In the genomic region with DNA sequence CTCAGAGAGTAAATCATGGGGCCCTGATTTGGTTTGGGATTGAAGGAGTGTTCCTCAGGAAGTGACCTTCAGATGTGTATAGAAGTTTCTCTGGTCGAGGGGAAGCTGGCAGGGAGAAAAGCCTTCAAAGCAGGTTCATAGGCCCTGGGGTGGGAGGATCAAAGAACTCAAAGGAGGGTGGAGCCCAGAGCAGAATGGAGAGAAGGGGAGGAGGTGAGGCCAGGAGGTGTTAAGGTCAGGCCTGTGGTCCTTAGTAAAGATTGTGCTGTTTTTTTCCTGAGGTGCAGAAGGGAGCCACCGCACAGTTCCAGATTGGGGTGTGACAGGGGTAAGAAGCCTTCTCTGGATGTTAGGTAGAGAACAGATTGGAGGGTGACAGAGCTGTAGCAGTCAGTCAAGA, we compare ENCODE assay signal across 16 cellular contexts. TPM values are rescaled to one million over a fixed set of nuclear protein-coding genes. Genes with fewer than 3 reads are reported as not detected.
DNase-seq lines count a peak whose midpoint lies in the region; ATAC-seq and TF ChIP-seq lines count a peak whose summit lies in the region.
"Had no signal": no experiment of that assay in that cellular context is flagged by ENCODE, and none has a peak within 500 bp of the region (broad histone marks: within the 10 kb centered on the region; RNA-seq: fewer than 3 reads in every experiment).

No MANE protein-coding gene starts in this region.

- H3K36me3 ChIP-seq in CD4-positive, CD25-positive, alpha-beta regulatory T cell (ENCODE audit: control insufficient read depth, insufficient read depth, low read length) = peaks cover 53% of the 10 kb centered on the region
- H3K36me3 ChIP-seq in naive thymus-derived CD4-positive, alpha-beta T cell (ENCODE audit: control insufficient read depth in 2 of 3, insufficient read depth in 3 of 3, low read length in 3 of 3) = peaks cover 0 to 55% (median 4%) of the 10 kb centered on the region in 3 experiments
- peaks cover 0 to 99% (median 23%) of the 10 kb centered on the region in 3 donors for H3K36me3 ChIP-seq in esophagus squamous epithelium

- no peaks in the 10 kb centered on the region for H3K9me3 Mint-ChIP-seq in CD4-positive, CD25-positive, alpha-beta regulatory T cell
- H3K9me3 Mint-ChIP-seq in activated T-helper 17 cell treated with anti-CD3 and anti-CD28 coated beads, Interleukin-2, amount 50 U/mL, for 72 hours = no peaks in the 10 kb centered on the region
- H3K9me3 Mint-ChIP-seq in naive thymus-derived CD4-positive, alpha-beta T cell = no peaks in the 10 kb centered on the region
- H3K9me3 Mint-ChIP-seq: naive B cell had no signal

- intact Hi-C loops in naive thymus-derived CD4-positive, alpha-beta T cell (cut with micrococcal nuclease) = no loop called here
- intact Hi-C loops in esophagus squamous epithelium (cut with DNase I) = no loop called here

- no peak for TF ChIP-seq POLR2A in esophagus squamous epithelium (IDR thresholded peaks at IDR 0.05)

- peaks cover 40% of the 10 kb centered on the region for H3K36me3 Mint-ChIP-seq in CD4-positive, CD25-positive, alpha-beta regulatory T cell
- peaks cover 76% of the 10 kb centered on the region for H3K36me3 Mint-ChIP-seq in activated T-helper 17 cell treated with anti-CD3 and anti-CD28 coated beads, Interleukin-2, amount 50 U/mL, for 72 hours (ENCODE audit: low read depth)
- H3K36me3 Mint-ChIP-seq in naive thymus-derived CD4-positive, alpha-beta T cell = peaks cover 11 to 31% (median 29%) of the 10 kb centered on the region in 5 donors

- no peak overlapping the region for H3K4me3 ChIP-seq in CD4-positive, CD25-positive, alpha-beta regulatory T cell (ENCODE audit: low read depth, low read length)
- no peak overlapping the region for H3K4me3 ChIP-seq in naive thymus-derived CD4-positive, alpha-beta T cell (ENCODE audit: low read length)
- H3K4me3 ChIP-seq in esophagus squamous epithelium = no peak overlapping the region
- H3K4me3 ChIP-seq: body of pancreas, HAP-1, MG63, thoracic aorta had no signal

- 67 to 71% methylated on average over 2 of the region's 2 CpGs for WGBS in esophagus squamous epithelium, 2 donors

- no peak for TF ChIP-seq CTCF in esophagus squamous epithelium (IDR thresholded peaks at IDR 0.05)

- peak overlapping the region in 2 of 3 donors; percentile 9 to 39 for H3K27ac Mint-ChIP-seq in CD4-positive, CD25-positive, alpha-beta regulatory T cell
- peak overlapping the region; percentile 55 for H3K27ac Mint-ChIP-seq in activated T-helper 17 cell treated with anti-CD3 and anti-CD28 coated beads, Interleukin-2, amount 50 U/mL, for 72 hours
- H3K27ac Mint-ChIP-seq in naive thymus-derived CD4-positive, alpha-beta T cell = peak overlapping the region; percentile 13 to 84 (median 63)

- H3K4me1 Mint-ChIP-seq in CD4-positive, CD25-positive, alpha-beta regulatory T cell = peaks cover 0 to 12% (median 6%) of the 10 kb centered on the region in 4 donors
- H3K4me1 Mint-ChIP-seq in activated T-helper 17 cell treated with anti-CD3 and anti-CD28 coated beads, Interleukin-2, amount 50 U/mL, for 72 hours = peaks cover 6% of the 10 kb centered on the region
- peaks cover 7 to 13% (median 11%) of the 10 kb centered on the region in 7 donors for H3K4me1 Mint-ChIP-seq in naive thymus-derived CD4-positive, alpha-beta T cell

- H3K4me1 ChIP-seq in CD4-positive, CD25-positive, alpha-beta regulatory T cell (ENCODE audit: control insufficient read depth, insufficient read depth, low read length, poor library complexity, severe bottlenecking) = no peaks in the 10 kb centered on the region
- H3K4me1 ChIP-seq in naive thymus-derived CD4-positive, alpha-beta T cell (ENCODE audit: control insufficient read depth in 2 of 2, insufficient read depth in 2 of 2, low read length in 2 of 2) = no peaks in the 10 kb centered on the region
- H3K4me1 ChIP-seq in esophagus squamous epithelium = no peaks in the 10 kb centered on the region
- H3K4me1 ChIP-seq: body of pancreas had no signal

- ATAC-seq in CD4-positive, CD25-positive, alpha-beta regulatory T cell (ENCODE audit: low read depth in 2 of 2) = no peak
- ATAC-seq in activated T-helper 17 cell treated with anti-CD3 and anti-CD28 coated beads, Interleukin-2, amount 50 U/mL, for 72 hours (replicated peaks) = no peak
- no peak for ATAC-seq in naive thymus-derived CD4-positive, alpha-beta T cell
- ATAC-seq in HG03521 (IDR thresholded peaks at IDR 0.05; ENCODE audit: unreplicated experiment) = no peak
- ATAC-seq: body of pancreas, sciatic nerve had no signal

- no peak overlapping the region for H3K4me3 Mint-ChIP-seq in CD4-positive, CD25-positive, alpha-beta regulatory T cell
- H3K4me3 Mint-ChIP-seq in activated T-helper 17 cell treated with anti-CD3 and anti-CD28 coated beads, Interleukin-2, amount 50 U/mL, for 72 hours = no peak overlapping the region
- H3K4me3 Mint-ChIP-seq in naive thymus-derived CD4-positive, alpha-beta T cell = no peak overlapping the region
- H3K4me3 Mint-ChIP-seq: naive B cell had no signal

- CTCF ChIA-PET in naive thymus-derived CD4-positive, alpha-beta T cell (lab: Charles Lee) = interaction anchor here (0.6 kb wide), 1 partner anchor 10 kb away, joined by 4 read pairs; no protein-coding TSS in a partner anchor

- peaks cover 2% of the 10 kb centered on the region for H3K27me3 Mint-ChIP-seq in CD4-positive, CD25-positive, alpha-beta regulatory T cell
- H3K27me3 Mint-ChIP-seq in activated T-helper 17 cell treated with anti-CD3 and anti-CD28 coated beads, Interleukin-2, amount 50 U/mL, for 72 hours = no peaks in the 10 kb centered on the region
- H3K27me3 Mint-ChIP-seq in naive thymus-derived CD4-positive, alpha-beta T cell = no peaks in the 10 kb centered on the region
- H3K27me3 Mint-ChIP-seq: naive B cell had no signal

- POLR2A ChIA-PET in naive thymus-derived CD4-positive, alpha-beta T cell (lab: Charles Lee) = no interaction called here

- no peaks in the 10 kb centered on the region for H3K27me3 ChIP-seq in CD4-positive, CD25-positive, alpha-beta regulatory T cell (ENCODE audit: control insufficient read depth, insufficient read depth, low read length)
- no peaks in the 10 kb centered on the region for H3K27me3 ChIP-seq in naive thymus-derived CD4-positive, alpha-beta T cell (ENCODE audit: control insufficient read depth in 2 of 2, insufficient read depth in 2 of 2, low read length in 2 of 2)
- H3K27me3 ChIP-seq in esophagus squamous epithelium = no peaks in the 10 kb centered on the region
- H3K27me3 ChIP-seq: body of pancreas, MG63 had no signal

- peak in 1 of 3 donors; percentile 18 for DNase-seq in CD4-positive, CD25-positive, alpha-beta regulatory T cell
- DNase-seq in D341Med (ENCODE audit: low spot score) (peak; percentile 5), esophagus squamous epithelium (lab: John Stamatoyannopoulos, UW) (no peak), NCI-H187 treated with DMSO at 0.1 percent for 48 hours (lab: John Stamatoyannopoulos, UW) (no peak)
- no peak for DNase-seq in naive thymus-derived CD4-positive, alpha-beta T cell
- DNase-seq: activated CD4-positive, alpha-beta T cell treated with anti-CD3 and anti-CD28 coated beads for 1 hour; body of pancreas; mesenchymal stem cell; MG63; naive B cell had no signal

- H3K9me3 ChIP-seq in CD4-positive, CD25-positive, alpha-beta regulatory T cell (ENCODE audit: control insufficient read depth in 2 of 2, low read length in 2 of 2) = no peaks in the 10 kb centered on the region
- H3K9me3 ChIP-seq in naive thymus-derived CD4-positive, alpha-beta T cell (ENCODE audit: control insufficient read depth in 2 of 3, low read length in 3 of 3) = no peaks in the 10 kb centered on the region
- H3K9me3 ChIP-seq in esophagus squamous epithelium = no peaks in the 10 kb centered on the region
- H3K9me3 ChIP-seq: body of pancreas, HAP-1, MG63, thoracic aorta had no signal

- H3K27ac ChIP-seq in CD4-positive, CD25-positive, alpha-beta regulatory T cell (ENCODE audit: insufficient read depth, low read length, poor library complexity, severe bottlenecking) = no peak overlapping the region
- no peak overlapping the region for H3K27ac ChIP-seq in naive thymus-derived CD4-positive, alpha-beta T cell (ENCODE audit: low read depth, low read length)
- no peak overlapping the region for H3K27ac ChIP-seq in esophagus squamous epithelium
- H3K27ac ChIP-seq: body of pancreas, HL-60, thoracic aorta had no signal

RNA-seq across cellular contexts. Expression of gene CFAP251, which starts 9.7 kb away (rescaled TPM):
- 0.96 TPM for total RNA-seq in CD4-positive, CD25-positive, alpha-beta regulatory T cell
- under 1 TPM in 1 of 4 donors, not detected in 3; 0.05 TPM for polyA plus RNA-seq in CD4-positive, CD25-positive, alpha-beta regulatory T cell
- 10 to 100 TPM in 1 of 2 donors, 1 to 10 TPM in 1; 1.8 to 12.6 TPM for total RNA-seq in activated T-helper 17 cell treated with anti-CD3 and anti-CD28 coated beads, Interleukin-2, amount 50 U/mL, for 72 hours
- 1 to 10 TPM in 2 of 5 experiments, under 1 TPM in 3; 0.38 to 1.5 (median 0.88) TPM for total RNA-seq in naive thymus-derived CD4-positive, alpha-beta T cell
- polyA plus RNA-seq in naive thymus-derived CD4-positive, alpha-beta T cell = not detected
- 1 to 10 TPM in 3 of 4 donors, under 1 TPM in 1; 0.34 to 2.9 (median 2.2) TPM for total RNA-seq in esophagus squamous epithelium

RNA-seq across cellular contexts. Expression of gene PSMD9, which starts 20.1 kb away (rescaled TPM):
- 52.9 TPM for total RNA-seq in CD4-positive, CD25-positive, alpha-beta regulatory T cell
- 100 to 1,000 TPM in 1 of 4 donors, 10 to 100 TPM in 3; 75.2 to 106 (median 90.9) TPM for polyA plus RNA-seq in CD4-positive, CD25-positive, alpha-beta regulatory T cell
- total RNA-seq in activated T-helper 17 cell treated with anti-CD3 and anti-CD28 coated beads, Interleukin-2, amount 50 U/mL, for 72 hours = 10 to 100 TPM; 39.8 to 75.1 TPM
- total RNA-seq in naive thymus-derived CD4-positive, alpha-beta T cell = 10 to 100 TPM; 36.7 to 55.2 (median 46.9) TPM
- 10 to 100 TPM; 85.3 to 92.6 TPM for polyA plus RNA-seq in naive thymus-derived CD4-positive, alpha-beta T cell
- total RNA-seq in esophagus squamous epithelium = 100 to 1,000 TPM in 1 of 4 donors, 10 to 100 TPM in 3; 52.1 to 104 (median 71.4) TPM

RNA-seq across cellular contexts. Expression of gene HPD, which starts 50.0 kb away (rescaled TPM):
- not detected for total RNA-seq in CD4-positive, CD25-positive, alpha-beta regulatory T cell
- not detected for polyA plus RNA-seq in CD4-positive, CD25-positive, alpha-beta regulatory T cell
- total RNA-seq in activated T-helper 17 cell treated with anti-CD3 and anti-CD28 coated beads, Interleukin-2, amount 50 U/mL, for 72 hours = not detected
- total RNA-seq in naive thymus-derived CD4-positive, alpha-beta T cell = not detected
- not detected for polyA plus RNA-seq in naive thymus-derived CD4-positive, alpha-beta T cell
- 1 to 10 TPM in 1 of 4 donors, not detected in 3; 1.3 TPM for total RNA-seq in esophagus squamous epithelium
